23 cellular contexts compared by ENCODE assay signal in genomic region chr3:7867587-7867986, GRCh38.
"Had no signal": no experiment of that assay in that cellular context is flagged by ENCODE, and none has a peak within 500 bp of the region (broad histone marks: within the 10 kb centered on the region; RNA-seq: fewer than 3 reads in every experiment).

No MANE protein-coding gene starts in this region.

- DNase-seq: effector CD8-positive, alpha-beta T cell; endodermal cell; foreskin fibroblast; gastrocnemius medialis; head of caudate nucleus; left ventricle myocardium superior; lower lobe of right lung; natural killer cell; occipital lobe; ovary; posterior cingulate gyrus; psoas muscle; right cardiac atrium; sigmoid colon; stimulated activated CD4-positive, alpha-beta T cell treated with anti-CD3 and anti-CD28 coated beads, Interleukin-2, amount 100 ng/mL, for 24 hours; stimulated activated CD4-positive, alpha-beta T cell treated with anti-CD3 and anti-CD28 coated beads, Interleukin-4, amount 100 ng/mL, for 24 hours; stimulated activated naive CD4-positive, alpha-beta T cell treated with Interleukin-2 at 50 U/mL for 16 hours; stomach; thyroid gland; trophoblast cell had no signal

- H3K36me3 Mint-ChIP-seq: natural killer cell; stimulated activated effector memory CD8-positive, alpha-beta T cell treated with anti-CD3 and anti-CD28 coated beads, Interleukin-12 subunit alpha, Interleukin-12 subunit beta, amount 100 ng/mL, for 72 hours had no signal

- H3K4me1 Mint-ChIP-seq: endodermal cell; natural killer cell; stimulated activated effector memory CD8-positive, alpha-beta T cell treated with anti-CD3 and anti-CD28 coated beads, Interleukin-12 subunit alpha, Interleukin-12 subunit beta, amount 100 ng/mL, for 72 hours had no signal

- H3K9me3 ChIP-seq: gastrocnemius medialis, lower lobe of right lung, ovary, psoas muscle, sigmoid colon, stomach, thyroid gland, vagina had no signal

- H3K27ac Mint-ChIP-seq: endodermal cell; natural killer cell; stimulated activated effector memory CD8-positive, alpha-beta T cell treated with anti-CD3 and anti-CD28 coated beads, Interleukin-12 subunit alpha, Interleukin-12 subunit beta, amount 100 ng/mL, for 72 hours had no signal

- ATAC-seq: esophagus mucosa; gastrocnemius medialis; left ventricle myocardium superior; lower lobe of right lung; natural killer cell; psoas muscle; right cardiac atrium; stimulated activated effector memory CD8-positive, alpha-beta T cell treated with anti-CD3 and anti-CD28 coated beads, Interleukin-12 subunit alpha, Interleukin-12 subunit beta, amount 100 ng/mL, for 72 hours had no signal

- H3K4me3 Mint-ChIP-seq: endodermal cell; natural killer cell; stimulated activated effector memory CD8-positive, alpha-beta T cell treated with anti-CD3 and anti-CD28 coated beads, Interleukin-12 subunit alpha, Interleukin-12 subunit beta, amount 100 ng/mL, for 72 hours had no signal
